In the genomic region with DNA sequence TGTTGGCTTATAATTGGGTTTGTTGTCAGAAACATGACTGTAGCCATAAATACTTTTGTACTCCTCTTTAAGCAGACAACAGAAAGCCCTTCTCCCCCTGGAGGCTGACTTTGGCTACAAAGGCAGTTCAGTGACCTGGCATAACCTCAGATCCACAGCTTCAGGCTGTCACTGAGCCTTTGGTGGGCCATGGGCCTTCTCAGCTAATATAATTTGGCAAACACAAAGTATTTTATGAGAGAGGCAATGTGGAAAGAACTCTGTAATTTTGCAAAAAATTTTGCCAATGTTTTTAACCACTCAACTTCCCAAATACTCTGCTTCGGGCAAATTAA, we compare ENCODE assay signal across 1 cellular context.
TF ChIP-seq lines count a peak whose summit lies in the region.

No MANE protein-coding gene starts in this region.

TF ChIP-seq in H1, 55 proteins besides CTCF, POLR2A, EP300 and RAD21:
- TF ChIP-seq TCF12 (IDR thresholded peaks at IDR 0.05; ENCODE audit: low read depth, low read length) (no peak), RXRA (IDR thresholded peaks at IDR 0.05; ENCODE audit: insufficient read depth, low read depth, low read length) (0 out of 2 replicates have a peak, but pooled peaks have one; percentile 38), JUND (IDR thresholded peaks at IDR 0.05; ENCODE audit: low read length) (no peak), SIN3A (conservative IDR thresholded peaks at IDR 0.05 in 1 of 2, IDR thresholded peaks at IDR 0.05 in 1 of 2; ENCODE audit: low read depth in 1 of 2, low read length in 2 of 2) (no peak)
